19 cellular contexts compared by ENCODE assay signal in genomic region chr5:163731256-163731655, GRCh38.
"Had no signal": no experiment of that assay in that cellular context is flagged by ENCODE, and none has a peak within 500 bp of the region (broad histone marks: within the 10 kb centered on the region; RNA-seq: fewer than 3 reads in every experiment).

No MANE protein-coding gene starts in this region.

- H3K36me3 ChIP-seq: esophagus muscularis mucosa, gastrocnemius medialis, heart right ventricle, left lung, lower lobe of right lung had no signal

- DNase-seq: dermis blood vessel endothelial cell; dorsolateral prefrontal cortex; effector CD4-positive, alpha-beta T cell; effector memory CD4-positive, alpha-beta T cell; foreskin fibroblast; foreskin melanocyte; gastrocnemius medialis; glutamatergic neuron; head of caudate nucleus; heart right ventricle; hippocampal formation; left cardiac atrium; left lung; left ventricle myocardium superior; lower lobe of right lung; mesendoderm; mucosa of descending colon had no signal

- H3K27ac ChIP-seq: coronary artery, dorsolateral prefrontal cortex, esophagus muscularis mucosa, gastrocnemius medialis, heart right ventricle, left lung, lower lobe of right lung had no signal

- H3K27me3 ChIP-seq: esophagus muscularis mucosa, gastrocnemius medialis, heart right ventricle, left lung had no signal

- ATAC-seq: gastrocnemius medialis, heart right ventricle, left cardiac atrium, left ventricle myocardium superior, mucosa of descending colon had no signal

- H3K9me3 ChIP-seq: esophagus muscularis mucosa, gastrocnemius medialis, left lung, lower lobe of right lung, mucosa of descending colon had no signal

- H3K4me1 ChIP-seq: esophagus muscularis mucosa, gastrocnemius medialis, heart right ventricle, left lung, lower lobe of right lung had no signal

- H3K4me3 ChIP-seq: coronary artery, dorsolateral prefrontal cortex, esophagus muscularis mucosa, gastrocnemius medialis, heart right ventricle, left lung, lower lobe of right lung, mucosa of descending colon had no signal
